15 cellular contexts compared by ENCODE assay signal in the genomic region with DNA sequence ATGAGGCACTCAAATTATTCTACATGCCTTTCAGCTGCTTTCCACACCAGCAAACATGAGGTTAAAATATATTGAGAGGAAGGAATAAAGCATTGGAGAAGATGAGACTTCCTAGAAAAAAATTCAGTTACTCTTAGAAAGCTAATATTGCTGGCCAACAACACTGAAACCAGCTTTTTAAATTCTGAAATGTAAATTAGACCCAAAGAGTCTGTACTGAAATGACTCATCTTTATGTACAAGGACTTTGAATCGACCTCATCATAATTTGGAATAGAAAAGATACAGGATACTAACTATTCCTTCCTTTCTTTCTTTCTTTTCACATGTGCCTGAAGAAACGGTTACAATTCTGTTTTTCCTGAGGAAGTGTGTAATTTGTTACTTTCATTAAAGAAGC. TPM values are rescaled to one million over a fixed set of nuclear protein-coding genes. Genes with fewer than 3 reads are reported as not detected.
A peak's percentile ranks its signal among the peaks of the same experiment; 100 is the strongest.
DNase-seq lines count a peak whose midpoint lies in the region; ATAC-seq and TF ChIP-seq lines count a peak whose summit lies in the region.
"Had no signal": no experiment of that assay in that cellular context is flagged by ENCODE, and none has a peak within 500 bp of the region (broad histone marks: within the 10 kb centered on the region; RNA-seq: fewer than 3 reads in every experiment).

No MANE protein-coding gene starts in this region.

- no peaks in the 10 kb centered on the region for H3K27me3 ChIP-seq in tibial artery

- H3K36me3 Mint-ChIP-seq in central memory CD8-positive, alpha-beta T cell (ENCODE audit: insufficient read depth) = no peaks in the 10 kb centered on the region
- H3K36me3 Mint-ChIP-seq in natural killer cell = no peaks in the 10 kb centered on the region

- intact Hi-C loops in tibial artery (cut with DNase I; ENCODE audit: low total_unique reads) = no loop called here
- intact Hi-C loops in natural killer cell (cut with micrococcal nuclease) = no loop called here

- ATAC-seq in GM18909 (IDR thresholded peaks at IDR 0.05; ENCODE audit: poor library complexity, unreplicated experiment) = peak; percentile 65
- ATAC-seq in GM21619 (IDR thresholded peaks at IDR 0.05; ENCODE audit: unreplicated experiment) = peak; percentile 49
- ATAC-seq in HG03025 (IDR thresholded peaks at IDR 0.05; ENCODE audit: low FRiP score, unreplicated experiment) = peak; percentile 62
- ATAC-seq in central memory CD8-positive, alpha-beta T cell (replicated peaks; ENCODE audit: extremely low read depth, poor library complexity, severe bottlenecking) = no peak
- no peak for ATAC-seq in natural killer cell
- ATAC-seq: activated CD8-positive, alpha-beta T cell treated with anti-CD3 and anti-CD28 coated beads, Interleukin-2, amount 10 ng/mL, durations not matched to agents 7 days and 5 days had no signal

- H3K27ac ChIP-seq in tibial artery = no peak overlapping the region
- H3K27ac ChIP-seq: C4-2B, PC-9 had no signal

- no peak overlapping the region for H3K4me3 Mint-ChIP-seq in central memory CD8-positive, alpha-beta T cell
- H3K4me3 Mint-ChIP-seq in natural killer cell = no peak overlapping the region
- H3K4me3 Mint-ChIP-seq: activated CD8-positive, alpha-beta T cell treated with anti-CD3 and anti-CD28 coated beads, Interleukin-2, amount 10 ng/mL, durations not matched to agents 7 days and 5 days had no signal

- no peaks in the 10 kb centered on the region for H3K9me3 Mint-ChIP-seq in central memory CD8-positive, alpha-beta T cell
- H3K9me3 Mint-ChIP-seq in natural killer cell = no peaks in the 10 kb centered on the region
- H3K9me3 Mint-ChIP-seq: activated T-helper 2 cell treated with anti-CD3 and anti-CD28 coated beads, Interferon-gamma antibody, Interleukin-2, Interleukin-4, amounts not matched to agents 10 μg/mL and 5 μg/mL and 100 μg/mL, durations not matched to agents 14 hours and 24 hours and 36 hours had no signal

- H3K27ac Mint-ChIP-seq in central memory CD8-positive, alpha-beta T cell (ENCODE audit: low read depth) = peak overlapping the region; percentile 73
- no peak overlapping the region for H3K27ac Mint-ChIP-seq in natural killer cell
- H3K27ac Mint-ChIP-seq: activated CD8-positive, alpha-beta T cell treated with anti-CD3 and anti-CD28 coated beads, Interleukin-2, amount 10 ng/mL, durations not matched to agents 7 days and 5 days; activated T-helper 2 cell treated with anti-CD3 and anti-CD28 coated beads, Interferon-gamma antibody, Interleukin-2, Interleukin-4, amounts not matched to agents 10 μg/mL and 5 μg/mL and 100 μg/mL, durations not matched to agents 14 hours and 24 hours and 36 hours had no signal

- DNase-seq in central memory CD8-positive, alpha-beta T cell (ENCODE audit: low spot score in 2 of 2) = no peak
- DNase-seq in SK-N-DZ (ENCODE audit: low spot score) (no peak), tibial artery (no peak), natural killer cell (no peak)
- DNase-seq: activated CD8-positive, alpha-beta T cell treated with anti-CD3 and anti-CD28 coated beads, Interleukin-2, amount 10 ng/mL, durations not matched to agents 7 days and 5 days; aorta; DMS79 treated with DMSO at 0.1 percent for 48 hours; NCI-H1436 treated with DMSO at 0.1 percent for 48 hours; PC-9; retina had no signal

- no peaks in the 10 kb centered on the region for H3K36me3 ChIP-seq in tibial artery

- peaks cover 15% of the 10 kb centered on the region for H3K27me3 Mint-ChIP-seq in central memory CD8-positive, alpha-beta T cell
- peaks cover 9 to 13% of the 10 kb centered on the region in 2 donors for H3K27me3 Mint-ChIP-seq in natural killer cell (ENCODE audit: low read depth in 2 of 2)

- peaks cover 0 to 3% (median 0%) of the 10 kb centered on the region in 4 donors for H3K4me1 ChIP-seq in tibial artery

- TF ChIP-seq CTCF in tibial artery (IDR thresholded peaks at IDR 0.05) (no peak), natural killer cell (IDR thresholded peaks at IDR 0.05) (no peak)

- no peak overlapping the region for H3K4me3 ChIP-seq in tibial artery
- H3K4me3 ChIP-seq: PC-9 had no signal

- no peaks in the 10 kb centered on the region for H3K9me3 ChIP-seq in tibial artery

- H3K4me1 Mint-ChIP-seq in central memory CD8-positive, alpha-beta T cell = no peaks in the 10 kb centered on the region
- H3K4me1 Mint-ChIP-seq in natural killer cell = no peaks in the 10 kb centered on the region

RNA-seq across cellular contexts. Expression of a gene that starts 6.5 kb away (rescaled TPM):
- 97.4 and 97.5 TPM in 2 replicates for polyA plus RNA-seq in SK-N-DZ (2014; cell fraction: cytosol; rRNA removed)
- 137 and 171 TPM in 2 replicates for polyA plus RNA-seq in SK-N-DZ (2014; cell fraction: nucleus; rRNA removed)
- 10 to 100 TPM; 51.2 to 81.6 (median 75.4) TPM for total RNA-seq in natural killer cell

RNA-seq across cellular contexts. Expression of a gene that starts 31.6 kb away (rescaled TPM):
- polyA plus RNA-seq in SK-N-DZ (2014; cell fraction: cytosol; rRNA removed) = 13.8 and 15.3 TPM in 2 replicates
- polyA plus RNA-seq in SK-N-DZ (2014; cell fraction: nucleus; rRNA removed) = 9.0 and 11.3 TPM in 2 replicates
- 1 to 10 TPM; 6.0 to 8.1 (median 6.2) TPM for total RNA-seq in natural killer cell

Comparison
In these comparisons a context has a peak if more than half of its experiments do, and no peak if none do; other contexts are left out.
1. ATAC-seq: peak in GM18909 (single experiment), GM21619 (single experiment) and HG03025 (single experiment); none in central memory CD8-positive, alpha-beta T cell (single experiment) and natural killer cell (0 of 3).